ENCODE assay signal across 10 cellular contexts in the genomic region with DNA sequence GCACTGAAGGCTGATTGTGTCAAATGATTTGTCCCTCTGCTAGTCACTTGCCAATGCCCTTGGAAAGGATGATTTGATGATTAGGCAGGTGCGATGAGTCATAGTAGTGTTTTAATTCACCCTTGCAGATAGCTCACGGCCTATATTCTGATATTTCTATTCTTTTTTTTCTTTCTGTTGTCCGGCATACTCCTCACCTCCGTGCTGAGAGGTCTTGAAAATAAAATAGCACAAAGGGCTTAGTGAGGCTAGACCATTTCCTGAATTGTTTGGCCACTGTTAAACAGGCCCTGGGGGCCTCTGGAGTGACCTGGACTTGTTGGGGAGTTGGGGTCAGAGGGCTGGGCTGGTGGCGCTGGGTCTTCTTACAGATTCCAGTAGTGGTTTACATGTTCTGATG.
DNase-seq lines count a peak whose midpoint lies in the region; ATAC-seq and TF ChIP-seq lines count a peak whose summit lies in the region.
"Had no signal": no experiment of that assay in that cellular context is flagged by ENCODE, and none has a peak within 500 bp of the region (broad histone marks: within the 10 kb centered on the region; RNA-seq: fewer than 3 reads in every experiment).

No MANE protein-coding gene starts in this region.

- H3K36me3 Mint-ChIP-seq in activated T-cell treated with anti-CD3 and anti-CD28 coated beads, Interleukin-2, amount 50 U/mL, for 24 hours (ENCODE audit: low read depth) = no peaks in the 10 kb centered on the region
- H3K36me3 Mint-ChIP-seq: mesothelial cell of epicardium had no signal

- TF ChIP-seq CTCF in breast epithelium (IDR thresholded peaks at IDR 0.05) (no peak), thyroid gland (IDR thresholded peaks at IDR 0.05) (no peak)

- H3K27ac Mint-ChIP-seq in activated T-cell treated with anti-CD3 and anti-CD28 coated beads, Interleukin-2, amount 50 U/mL, for 24 hours = peak overlapping the region; percentile 47
- H3K27ac Mint-ChIP-seq: mesothelial cell of epicardium had no signal

- WGBS in thyroid gland, 2 donors = 59 to 60% methylated on average over 5 of the region's 5 CpGs

- TF ChIP-seq POLR2A in breast epithelium (IDR thresholded peaks at IDR 0.05) (no peak), thyroid gland (IDR thresholded peaks at IDR 0.05) (no peak)

- peaks cover 49 to 76% of the 10 kb centered on the region in 2 donors for H3K4me1 ChIP-seq in breast epithelium
- H3K4me1 ChIP-seq in mucosa of rectum (ENCODE audit: control insufficient read depth in 2 of 2, insufficient read depth in 2 of 2, low read length in 2 of 2) = peaks cover 37 to 55% of the 10 kb centered on the region in 2 donors
- peaks cover 93 to 96% of the 10 kb centered on the region in 2 donors for H3K4me1 ChIP-seq in thyroid gland

- H3K27ac ChIP-seq in breast epithelium = peak overlapping the region; percentile 96 to 98
- peak overlapping the region; percentile 86 to 90 for H3K27ac ChIP-seq in mucosa of rectum (ENCODE audit: low read depth in 2 of 2, low read length in 2 of 2)
- peak overlapping the region; percentile 97 to 100 (median 99) for H3K27ac ChIP-seq in thyroid gland
- H3K27ac ChIP-seq: brain microvascular endothelial cell had no signal

- H3K36me3 ChIP-seq in breast epithelium (no peaks in the 10 kb centered on the region), mucosa of rectum (ENCODE audit: control insufficient read depth in 2 of 2, insufficient read depth in 2 of 2, low read length in 2 of 2) (no peaks in the 10 kb centered on the region), thyroid gland (peaks cover 16 to 20% of the 10 kb centered on the region in 2 donors)
- H3K36me3 ChIP-seq: brain microvascular endothelial cell had no signal

- no peak for ATAC-seq in GM21717 (IDR thresholded peaks at IDR 0.05; ENCODE audit: unreplicated experiment)

- H3K9me3 ChIP-seq in breast epithelium (no peaks in the 10 kb centered on the region), mucosa of rectum (ENCODE audit: control insufficient read depth in 2 of 2, low read length in 2 of 2) (no peaks in the 10 kb centered on the region), thyroid gland (no peaks in the 10 kb centered on the region)

- H3K4me3 Mint-ChIP-seq in activated T-cell treated with anti-CD3 and anti-CD28 coated beads, Interleukin-2, amount 50 U/mL, for 24 hours = peak overlapping the region; percentile 48

- H3K4me3 ChIP-seq in breast epithelium = peak overlapping the region in 2 of 3 donors; percentile 39 to 56
- H3K4me3 ChIP-seq in mucosa of rectum (ENCODE audit: low read length in 2 of 2) = no peak overlapping the region
- no peak overlapping the region for H3K4me3 ChIP-seq in thyroid gland (replicated peaks in 1 of 3)

- H3K27me3 Mint-ChIP-seq in activated T-cell treated with anti-CD3 and anti-CD28 coated beads, Interleukin-2, amount 50 U/mL, for 24 hours = no peaks in the 10 kb centered on the region

- DNase-seq in activated T-cell treated with anti-CD3 and anti-CD28 coated beads, Interleukin-2, amount 50 U/mL, for 24 hours = no peak
- no peak for DNase-seq in activated T-cell treated with anti-CD3 and anti-CD28 coated beads for 4 hours
- DNase-seq in breast epithelium (ENCODE audit: low spot score in 2 of 2) = no peak
- DNase-seq in thyroid gland = no peak
- no peak for DNase-seq in hepatic stellate cell (ENCODE audit: low spot score)
- no peak for DNase-seq in activated gamma-delta T cell (lab: John Stamatoyannopoulos, UW)

- H3K9me3 Mint-ChIP-seq in activated T-cell treated with anti-CD3 and anti-CD28 coated beads, Interleukin-2, amount 50 U/mL, for 24 hours = no peaks in the 10 kb centered on the region
- H3K9me3 Mint-ChIP-seq: mesothelial cell of epicardium had no signal

- intact Hi-C loops in breast epithelium (cut with DNase I; ENCODE audit: low total_unique reads) = no loop called here
- intact Hi-C loops in thyroid gland (cut with DNase I) = no loop called here

- peak overlapping the region; percentile 50 to 56 for H3K9ac ChIP-seq in mucosa of rectum (ENCODE audit: low read depth in 1 of 2, low read length in 2 of 2)

- H3K27me3 ChIP-seq in breast epithelium (no peaks in the 10 kb centered on the region), mucosa of rectum (ENCODE audit: control insufficient read depth in 2 of 2, insufficient read depth in 2 of 2, low read length in 2 of 2) (no peaks in the 10 kb centered on the region), thyroid gland (no peaks in the 10 kb centered on the region)

- peaks cover 69% of the 10 kb centered on the region for H3K4me1 Mint-ChIP-seq in activated T-cell treated with anti-CD3 and anti-CD28 coated beads, Interleukin-2, amount 50 U/mL, for 24 hours (ENCODE audit: low read depth)

Comparison
In these comparisons a context has a peak if more than half of its experiments do, and no peak if none do; other contexts are left out.
1. H3K4me3 ChIP-seq: peak in breast epithelium (2 of 3); none in mucosa of rectum (0 of 2) and thyroid gland (0 of 3).
2. Peak in every context shown above with its lines, with median percentiles within 50 percentile points of each other: H3K27ac ChIP-seq.